8 cellular contexts compared by ENCODE assay signal in the genomic region with DNA sequence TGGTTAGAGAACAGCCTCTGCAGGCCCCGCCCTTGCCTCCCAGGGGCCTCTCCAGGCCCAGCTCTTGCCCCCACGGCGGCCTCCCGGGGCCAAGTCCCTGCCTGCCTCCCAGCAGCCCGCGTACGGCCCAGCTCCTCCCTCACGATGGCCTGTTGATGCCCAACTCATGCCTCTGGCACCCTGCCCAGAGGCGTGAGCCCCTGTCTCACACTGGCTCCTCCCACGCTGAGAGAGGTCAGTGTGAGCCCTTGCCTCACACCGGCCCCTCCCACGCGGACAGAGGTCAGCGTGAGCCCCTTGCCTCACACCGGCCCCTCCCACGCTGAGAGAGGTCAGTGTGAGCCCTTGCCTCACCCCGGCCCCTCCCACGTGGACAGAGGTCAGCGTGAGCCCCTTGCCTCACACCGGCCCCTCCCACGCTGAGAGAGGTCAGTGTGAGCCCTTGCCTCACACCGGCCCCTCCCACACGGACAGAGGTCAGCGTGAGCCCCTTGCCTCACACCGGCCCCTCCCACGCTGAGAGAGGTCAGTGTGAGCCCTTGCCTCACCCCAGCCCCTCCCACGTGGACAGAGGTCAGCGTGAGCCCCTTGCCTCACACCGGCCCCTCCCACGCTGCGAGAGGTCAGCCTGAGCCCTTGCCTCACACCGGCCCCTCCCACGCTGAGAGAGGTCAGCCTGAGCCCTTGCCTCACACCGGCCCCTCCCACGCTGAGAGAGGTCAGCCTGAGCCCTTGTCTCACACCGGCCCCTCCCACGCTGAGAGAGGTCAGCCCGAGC.
DNase-seq lines count a peak whose midpoint lies in the region; ATAC-seq, FAIRE-seq and TF ChIP-seq lines count a peak whose summit lies in the region.
"Not testable (repeated sequence)": the region's sequence is repeated elsewhere in the genome, so short reads cannot be mapped to it uniquely, and the experiment has no call there.

No MANE protein-coding gene starts in this region.

- H3K4me3 Mint-ChIP-seq in Caco-2 (ENCODE audit: unreplicated experiment); activated CD4-positive, alpha-beta T cell treated with anti-CD3 and anti-CD28 coated beads for 36 hours; natural killer cell treated with Interleukin-12 subunit alpha and Interleukin-12 subunit beta and Interleukin-15 and Interleukin-18, amount 100 ng/mL, for 72 hours: not testable (repeated sequence)

- peak overlapping the region; percentile 53 to 65; a peak in 2 of 4 replicates for H3K9ac ChIP-seq in K562 (ENCODE audit: insufficient read depth in 1 of 2, low read depth in 2 of 2, low read length in 2 of 2)

- DNase-seq in Caco-2 (peak; percentile 8 to 39), K562 (ENCODE audit: extremely low read depth in 1 of 4, low spot score in 3 of 4) (peak in 1 of 4 experiments; percentile 86), right cardiac atrium (peak in 2 of 3 donors; percentile 5 to 19), left lobe of liver (ENCODE audit: low spot score) (peak; percentile 89), upper lobe of right lung (peak; percentile 42)
- DNase-seq in activated CD4-positive, alpha-beta T cell treated with anti-CD3 and anti-CD28 coated beads for 36 hours = peak; percentile 6
- DNase-seq in natural killer cell treated with Interleukin-12 subunit alpha and Interleukin-12 subunit beta and Interleukin-15 and Interleukin-18, amount 100 ng/mL, for 72 hours (ENCODE audit: low spot score) = peak; percentile 28

- peak overlapping the region; percentile 69; the same call in 1 of the 2 replicates for H2AFZ ChIP-seq in K562 (ENCODE audit: low read depth, low read length)

- intact Hi-C loops in Caco-2 (cut with micrococcal nuclease; ENCODE audit: unreplicated experiment); activated CD4-positive, alpha-beta T cell treated with anti-CD3 and anti-CD28 coated beads for 36 hours (cut with DNase I, micrococcal nuclease); K562 (cut with micrococcal nuclease); right cardiac atrium (cut with DNase I); upper lobe of right lung (cut with DNase I): not testable (repeated sequence)

- peak overlapping the region; percentile 52 for H3K4me2 ChIP-seq in K562 (ENCODE audit: insufficient read depth, low read length)

- not testable (repeated sequence) for H3K27ac ChIP-seq in HEK293 (ENCODE audit: extremely low read depth, low read depth, low read length); right cardiac atrium (ENCODE audit: low read length); upper lobe of right lung
- peak overlapping the region; percentile 90 for H3K27ac ChIP-seq in K562 (ENCODE audit: extremely low read depth, low read depth, low read length)

- not testable (repeated sequence) for H3K9me3 ChIP-seq in Caco-2; HEK293 (ENCODE audit: control insufficient read depth, insufficient read depth, low read depth, low read length); K562 (replicated peaks; ENCODE audit: control insufficient read depth, insufficient read depth, low read depth, low read length); right cardiac atrium (ENCODE audit: control insufficient read depth, low read length); upper lobe of right lung

- TF ChIP-seq CTCF in Caco-2 (IDR thresholded peaks at IDR 0.05; ENCODE audit: insufficient read depth in 1 of 2, low read depth in 1 of 2, low read length in 1 of 2, severe bottlenecking in 1 of 2, unreplicated experiment in 1 of 2); HEK293 (tag by site-specific recombination; IDR thresholded peaks at IDR 0.05); upper lobe of right lung (IDR thresholded peaks at IDR 0.05): not testable (repeated sequence)
- TF ChIP-seq CTCF in K562 (IDR thresholded peaks at IDR 0.05 in 2 of 3, conservative IDR thresholded peaks at IDR 0.05 in 1 of 3; ENCODE audit: insufficient read depth in 2 of 3, low read depth in 1 of 3, low read length in 3 of 3) = peak in 2 of 3 experiments; percentile 19 to 21; a peak in 3 of 6 replicates

- H4K20me1 ChIP-seq in K562 (replicated peaks; ENCODE audit: control insufficient read depth, insufficient read depth, low read length) = not testable (repeated sequence)

- H3K4me1 ChIP-seq in Caco-2; HEK293 (ENCODE audit: control insufficient read depth, insufficient read depth, low read length); right cardiac atrium (ENCODE audit: control insufficient read depth, insufficient read depth, low read length); upper lobe of right lung: not testable (repeated sequence)
- peaks cover 0 to 30% of the 10 kb centered on the region in 2 experiments; a peak in 2 of 5 replicates for H3K4me1 ChIP-seq in K562 (replicated peaks in 1 of 2; ENCODE audit: control insufficient read depth in 2 of 2, insufficient read depth in 2 of 2, low read length in 2 of 2)

- H3K9me1 ChIP-seq in K562 (ENCODE audit: control insufficient read depth, insufficient read depth, low read length) = not testable (repeated sequence)

- not testable (repeated sequence) for BruUV-seq in Caco-2 (replicated peaks; lab: Mats Ljungman, UMichigan); K562 (replicated peaks; lab: Mats Ljungman, UMichigan)

- not testable (repeated sequence) for H3K27me3 Mint-ChIP-seq in Caco-2 (ENCODE audit: insufficient read depth, unreplicated experiment); activated CD4-positive, alpha-beta T cell treated with anti-CD3 and anti-CD28 coated beads for 36 hours; natural killer cell treated with Interleukin-12 subunit alpha and Interleukin-12 subunit beta and Interleukin-15 and Interleukin-18, amount 100 ng/mL, for 72 hours

- WGBS in K562 (ENCODE audit: insufficient coverage, low coverage, missing lambda C conversion rate) = 0% methylated on average over 10 of the region's 38 CpGs
- 94% methylated on average over 29 of the region's 38 CpGs for WGBS in right cardiac atrium

- H3K9me3 Mint-ChIP-seq in Caco-2 (ENCODE audit: unreplicated experiment); activated CD4-positive, alpha-beta T cell treated with anti-CD3 and anti-CD28 coated beads for 36 hours (ENCODE audit: low read depth); natural killer cell treated with Interleukin-12 subunit alpha and Interleukin-12 subunit beta and Interleukin-15 and Interleukin-18, amount 100 ng/mL, for 72 hours: not testable (repeated sequence)

- not testable (repeated sequence) for TF ChIP-seq EP300 in K562 (IDR thresholded peaks at IDR 0.05; ENCODE audit: low read length)

- not testable (repeated sequence) for ATAC-seq in activated CD4-positive, alpha-beta T cell treated with anti-CD3 and anti-CD28 coated beads for 36 hours; right cardiac atrium; left lobe of liver; natural killer cell treated with Interleukin-12 subunit alpha and Interleukin-12 subunit beta and Interleukin-15 and Interleukin-18, amount 100 ng/mL, for 72 hours; upper lobe of right lung
- ATAC-seq in K562 = 0 out of 3 replicates have a peak, but pooled peaks have one; percentile 54

- TF ChIP-seq RAD21 in K562 (CRISPR knock-in tag; conservative IDR thresholded peaks at IDR 0.05 in 1 of 2, IDR thresholded peaks at IDR 0.05 in 1 of 2) = not testable (repeated sequence)

- POLR2A ChIA-PET in Caco-2 (lab: Charles Lee); HEK293 (lab: Yijun Ruan, JAX); activated CD4-positive, alpha-beta T cell treated with anti-CD3 and anti-CD28 coated beads for 36 hours (lab: Charles Lee); K562 (lab: Yijun Ruan, JAX): not testable (repeated sequence)

- in situ Hi-C loops in K562 (cut with MboI) = not testable (repeated sequence)

- peaks cover 13% of the 10 kb centered on the region for H3K79me2 ChIP-seq in K562 (ENCODE audit: control insufficient read depth, insufficient read depth, low read length)

- CTCF ChIA-PET in Caco-2 (lab: Charles Lee); HEK293 (lab: Yijun Ruan, JAX); activated CD4-positive, alpha-beta T cell treated with anti-CD3 and anti-CD28 coated beads for 36 hours (lab: Charles Lee); K562 (lab: Yijun Ruan, JAX; ENCODE audit: low intra/inter-chr PET ratio): not testable (repeated sequence)

- not testable (repeated sequence) for FAIRE-seq in K562 (lab: Jason Lieb, UNC)

- not testable (repeated sequence) for H3K36me3 ChIP-seq in Caco-2 (ENCODE audit: control insufficient read depth, insufficient read depth, low read length); HEK293 (ENCODE audit: control insufficient read depth in 2 of 2, insufficient read depth in 1 of 2, low read length in 2 of 2); K562 (ENCODE audit: control insufficient read depth, insufficient read depth, low read length); upper lobe of right lung

- H3K27ac Mint-ChIP-seq in Caco-2 (ENCODE audit: unreplicated experiment); activated CD4-positive, alpha-beta T cell treated with anti-CD3 and anti-CD28 coated beads for 36 hours; natural killer cell treated with Interleukin-12 subunit alpha and Interleukin-12 subunit beta and Interleukin-15 and Interleukin-18, amount 100 ng/mL, for 72 hours: not testable (repeated sequence)

- not testable (repeated sequence) for H3K27me3 ChIP-seq in Caco-2 (replicated peaks; ENCODE audit: control insufficient read depth, insufficient read depth, low read length); K562 (ENCODE audit: control insufficient read depth in 2 of 2, insufficient read depth in 2 of 2, low read length in 2 of 2); right cardiac atrium (ENCODE audit: control insufficient read depth, insufficient read depth); upper lobe of right lung

- not testable (repeated sequence) for TF ChIP-seq POLR2A in K562 (conservative IDR thresholded peaks at IDR 0.05)

- not testable (repeated sequence) for H3K4me3 ChIP-seq in Caco-2 (ENCODE audit: low read depth, low read length); HEK293 (ENCODE audit: low read depth, low read length); right cardiac atrium (ENCODE audit: low read length); upper lobe of right lung
- peak overlapping the region; percentile 40; the same call in 1 of the 2 replicates for H3K4me3 ChIP-seq in K562

- not testable (repeated sequence) for H3K36me3 Mint-ChIP-seq in Caco-2 (ENCODE audit: insufficient read depth, unreplicated experiment); activated CD4-positive, alpha-beta T cell treated with anti-CD3 and anti-CD28 coated beads for 36 hours (ENCODE audit: low read depth); natural killer cell treated with Interleukin-12 subunit alpha and Interleukin-12 subunit beta and Interleukin-15 and Interleukin-18, amount 100 ng/mL, for 72 hours

- not testable (repeated sequence) for H3K4me1 Mint-ChIP-seq in Caco-2 (ENCODE audit: low read depth, unreplicated experiment); activated CD4-positive, alpha-beta T cell treated with anti-CD3 and anti-CD28 coated beads for 36 hours; natural killer cell treated with Interleukin-12 subunit alpha and Interleukin-12 subunit beta and Interleukin-15 and Interleukin-18, amount 100 ng/mL, for 72 hours (ENCODE audit: low read depth in 2 of 2)
